In the genomic region with DNA sequence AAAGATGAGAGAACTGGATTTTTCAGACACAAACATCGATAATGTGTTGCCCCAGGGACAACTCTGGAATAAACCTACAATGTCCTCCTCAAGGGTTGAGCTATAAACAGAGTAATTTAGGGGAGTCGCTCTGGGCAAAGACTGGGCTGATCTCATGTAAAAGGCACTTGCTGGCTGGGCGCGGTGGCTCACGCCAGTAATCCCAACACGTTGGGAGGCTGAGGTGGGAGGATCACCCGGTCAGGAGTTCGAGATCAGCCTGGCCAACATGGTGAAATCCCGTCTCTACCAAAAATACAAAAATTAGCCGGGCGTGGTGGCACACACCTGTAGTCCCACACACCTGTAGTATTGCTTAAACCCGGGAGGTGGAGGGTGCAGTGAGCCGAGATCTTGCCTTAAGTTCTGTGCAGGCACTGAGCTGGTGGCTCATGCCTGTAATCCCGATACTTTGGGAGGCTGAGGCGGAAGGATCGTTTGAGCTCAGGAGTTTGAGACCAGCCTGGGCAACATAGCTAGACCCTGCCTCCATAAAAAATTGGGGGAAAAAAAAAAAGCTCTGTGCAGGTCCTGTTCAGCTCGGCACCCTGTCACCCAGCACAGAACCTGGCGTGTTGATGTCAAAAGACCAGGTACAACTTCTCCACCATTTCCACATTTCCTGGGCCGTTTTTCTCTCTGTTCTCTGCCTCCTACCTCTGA, we compare ENCODE assay signal across 11 cellular contexts. TPM values are rescaled to one million over a fixed set of nuclear protein-coding genes. Genes with fewer than 3 reads are reported as not detected.
DNase-seq lines count a peak whose midpoint lies in the region; ATAC-seq and TF ChIP-seq lines count a peak whose summit lies in the region.
"Had no signal": no experiment of that assay in that cellular context is flagged by ENCODE, and none has a peak within 500 bp of the region (broad histone marks: within the 10 kb centered on the region; RNA-seq: fewer than 3 reads in every experiment).

No MANE protein-coding gene starts in this region.

- WGBS in stomach, 5 donors, result 85 to 91% (median 88%) methylated on average over 14 to 19 of the region's 19 CpGs

- peak overlapping the region; percentile 82 for H3K4me3 Mint-ChIP-seq in activated naive CD4-positive, alpha-beta T cell treated with anti-CD3 and anti-CD28 coated beads, Interleukin-2, amount 10 ng/mL, durations not matched to agents 7 days and 5 days
- H3K4me3 Mint-ChIP-seq in WTC11 (peak overlapping the region; percentile 88), glutamatergic neuron (ENCODE audit: unreplicated experiment) (peak overlapping the region; percentile 97)

- H3K27ac ChIP-seq in stomach, result peak overlapping the region in 1 of 5 donors; percentile 99

- POLR2A ChIA-PET in WTC11 (lab: Charles Lee), result no interaction called here

- H3K27ac Mint-ChIP-seq in activated naive CD4-positive, alpha-beta T cell treated with anti-CD3 and anti-CD28 coated beads, Interleukin-2, amount 10 ng/mL, durations not matched to agents 7 days and 5 days, result no peak overlapping the region
- H3K27ac Mint-ChIP-seq in WTC11, result no peak overlapping the region; the same call in 1 of the 2 replicates
- no peak overlapping the region for H3K27ac Mint-ChIP-seq in glutamatergic neuron (ENCODE audit: unreplicated experiment)

- peaks cover 15 to 45% (median 35%) of the 10 kb centered on the region in 4 donors for H3K4me1 ChIP-seq in stomach
- H3K4me1 ChIP-seq: foreskin keratinocyte had no signal

- no peak for DNase-seq in activated naive CD4-positive, alpha-beta T cell treated with anti-CD3 and anti-CD28 coated beads, Interleukin-2, amount 10 ng/mL, durations not matched to agents 7 days and 5 days
- no peak for DNase-seq in activated naive CD4-positive, alpha-beta T cell (lab: John Stamatoyannopoulos, UW)
- DNase-seq in WTC11 (ENCODE audit: low spot score), result no peak
- DNase-seq in glutamatergic neuron, result no peak
- no peak for DNase-seq in stomach
- no peak for DNase-seq in NCI-H128 (lab: John Stamatoyannopoulos, UW; ENCODE audit: unreplicated experiment)
- DNase-seq in NCI-H2081 treated with DMSO at 0.1 percent for 48 hours (lab: John Stamatoyannopoulos, UW), result no peak
- DNase-seq: foreskin keratinocyte, NCI-H526 had no signal

- no peak for TF ChIP-seq POLR2A in stomach (IDR thresholded peaks at IDR 0.05)

- no peak for TF ChIP-seq CTCF in WTC11 (IDR thresholded peaks at IDR 0.05)
- no peak for TF ChIP-seq CTCF in glutamatergic neuron (IDR thresholded peaks at IDR 0.05; ENCODE audit: partially characterized antibody, unreplicated experiment)
- no peak for TF ChIP-seq CTCF in stomach (IDR thresholded peaks at IDR 0.05)

- H3K4me1 Mint-ChIP-seq in activated naive CD4-positive, alpha-beta T cell treated with anti-CD3 and anti-CD28 coated beads, Interleukin-2, amount 10 ng/mL, durations not matched to agents 7 days and 5 days, result peaks cover 37% of the 10 kb centered on the region
- H3K4me1 Mint-ChIP-seq in WTC11 (peaks cover 8% of the 10 kb centered on the region; the same call in 1 of the 2 replicates), glutamatergic neuron (ENCODE audit: low read depth, unreplicated experiment) (peaks cover 10% of the 10 kb centered on the region)

- peaks cover 13% of the 10 kb centered on the region for H3K36me3 Mint-ChIP-seq in activated naive CD4-positive, alpha-beta T cell treated with anti-CD3 and anti-CD28 coated beads, Interleukin-2, amount 10 ng/mL, durations not matched to agents 7 days and 5 days
- H3K36me3 Mint-ChIP-seq in WTC11 (peaks cover 24% of the 10 kb centered on the region), glutamatergic neuron (ENCODE audit: unreplicated experiment) (no peaks in the 10 kb centered on the region)

- intact Hi-C loops in stomach (cut with DNase I; ENCODE audit: low total_unique reads), result no loop called here

- no peaks in the 10 kb centered on the region for H3K9me3 ChIP-seq in stomach
- H3K9me3 ChIP-seq: right atrium auricular region had no signal

- no peak for TF ChIP-seq EP300 in stomach (IDR thresholded peaks at IDR 0.05)

- CTCF ChIA-PET in activated naive CD4-positive, alpha-beta T cell treated with anti-CD3 and anti-CD28 coated beads, Interleukin-2, amount 10 ng/mL, durations not matched to agents 7 days and 5 days (lab: Charles Lee), result interaction anchor here (2.5 kb wide), 1 partner anchor 12 kb away, joined by 14 read pairs; no protein-coding TSS in a partner anchor
- CTCF ChIA-PET in WTC11 (lab: Charles Lee), result interaction anchor here (4.1 to 4.5 kb wide), 2 partner anchors 13 to 22 kb away, joined by 31 to 39 read pairs; a partner anchor contains a TSS

- H3K36me3 ChIP-seq in stomach, result peaks cover 23 to 44% (median 42%) of the 10 kb centered on the region in 4 donors

- no peaks in the 10 kb centered on the region for H3K27me3 Mint-ChIP-seq in activated naive CD4-positive, alpha-beta T cell treated with anti-CD3 and anti-CD28 coated beads, Interleukin-2, amount 10 ng/mL, durations not matched to agents 7 days and 5 days
- H3K27me3 Mint-ChIP-seq in WTC11 (ENCODE audit: low read depth), result peaks cover 2% of the 10 kb centered on the region; the same call in 1 of the 2 replicates
- peaks cover 14% of the 10 kb centered on the region for H3K27me3 Mint-ChIP-seq in glutamatergic neuron (ENCODE audit: unreplicated experiment)

- no peaks in the 10 kb centered on the region for H3K27me3 ChIP-seq in stomach
- H3K27me3 ChIP-seq: foreskin keratinocyte, right atrium auricular region had no signal

- no peaks in the 10 kb centered on the region for H3K9me3 Mint-ChIP-seq in activated naive CD4-positive, alpha-beta T cell treated with anti-CD3 and anti-CD28 coated beads, Interleukin-2, amount 10 ng/mL, durations not matched to agents 7 days and 5 days
- H3K9me3 Mint-ChIP-seq in WTC11 (no peaks in the 10 kb centered on the region), glutamatergic neuron (ENCODE audit: unreplicated experiment) (peaks cover 17% of the 10 kb centered on the region)

- H3K4me3 ChIP-seq in stomach, result peak overlapping the region; percentile 70 to 94 (median 81)

- ATAC-seq in WTC11, result no peak
- no peak for ATAC-seq in GM21576 (IDR thresholded peaks at IDR 0.05; ENCODE audit: unreplicated experiment)
- ATAC-seq: foreskin keratinocyte had no signal

TF ChIP-seq in WTC11, 78 proteins besides CTCF, POLR2A, EP300 and RAD21:
- TF ChIP-seq ELF4 (CRISPR knock-in tag; IDR thresholded peaks at IDR 0.05; ENCODE audit: low read depth), result no peak
- TF ChIP-seq ZNF317 (CRISPR knock-in tag; IDR thresholded peaks at IDR 0.05; ENCODE audit: borderline replicate concordance, low read depth), result no peak
- peak; percentile 41; the same call in 1 of the 2 replicates for TF ChIP-seq ZNF121 (CRISPR knock-in tag; IDR thresholded peaks at IDR 0.05)
TF ChIP-seq in WTC11: peak in this region for 1.

RNA-seq across cellular contexts. Expression of a gene that starts 1.4 kb away (rescaled TPM):
- 103 to 129 TPM (median 103 TPM) in 3 replicates for total RNA-seq in WTC11 (2021)
- total RNA-seq in glutamatergic neuron (ENCODE audit: unreplicated experiment), result 109 TPM
- total RNA-seq in stomach, result 100 to 1,000 TPM in 2 of 5 donors, 10 to 100 TPM in 3; 41.0 to 123 (median 88.1) TPM
- polyA plus RNA-seq in stomach, result 10 to 100 TPM; 44.6 to 55.9 (median 49.4) TPM

RNA-seq across cellular contexts. Expression of a gene that starts 16.1 kb away (rescaled TPM):
- 41.5 to 48.2 TPM (median 44.3 TPM) in 3 replicates for total RNA-seq in WTC11 (2021)
- 90.6 TPM for total RNA-seq in glutamatergic neuron (ENCODE audit: unreplicated experiment)
- total RNA-seq in stomach, result 10 to 100 TPM in 1 of 5 donors, 1 to 10 TPM in 3, not detected in 1; 1.3 to 58.5 (median 3.8) TPM
- 1 to 10 TPM in 2 of 3 donors, under 1 TPM in 1; 0.92 to 7.7 (median 1.2) TPM for polyA plus RNA-seq in stomach

RNA-seq across cellular contexts. Expression of a gene that starts 21.9 kb away (rescaled TPM):
- total RNA-seq in WTC11 (2021) (23.2 to 24.3 TPM (median 23.7 TPM) in 3 replicates), glutamatergic neuron (ENCODE audit: unreplicated experiment) (18.6 TPM), stomach (10 to 100 TPM in 3 of 5 donors, 1 to 10 TPM in 2; 2.3 to 18.3 (median 12.2) TPM)
- polyA plus RNA-seq in stomach, result 10 to 100 TPM; 15.0 to 22.8 (median 17.7) TPM

RNA-seq across cellular contexts. Expression of a gene that starts 27.4 kb away (rescaled TPM):
- total RNA-seq in WTC11 (2021) (4.1 to 7.4 TPM (median 6.5 TPM) in 3 replicates), glutamatergic neuron (ENCODE audit: unreplicated experiment) (0.69 TPM), stomach (not detected)
- polyA plus RNA-seq in stomach, result 1 to 10 TPM in 1 of 3 donors, not detected in 2; 1.5 TPM

RNA-seq across cellular contexts. Expression of a gene that starts 38.4 kb away (rescaled TPM):
- total RNA-seq in WTC11 (2021) (39.4 to 46.9 TPM (median 46.3 TPM) in 3 replicates), glutamatergic neuron (ENCODE audit: unreplicated experiment) (44.2 TPM), stomach (10 to 100 TPM in 4 of 5 donors, 1 to 10 TPM in 1; 4.1 to 52.2 (median 11.0) TPM)
- polyA plus RNA-seq in stomach, result 10 to 100 TPM; 13.5 to 27.5 (median 15.9) TPM
